1 cellular context compared by ENCODE assay signal in the genomic region with DNA sequence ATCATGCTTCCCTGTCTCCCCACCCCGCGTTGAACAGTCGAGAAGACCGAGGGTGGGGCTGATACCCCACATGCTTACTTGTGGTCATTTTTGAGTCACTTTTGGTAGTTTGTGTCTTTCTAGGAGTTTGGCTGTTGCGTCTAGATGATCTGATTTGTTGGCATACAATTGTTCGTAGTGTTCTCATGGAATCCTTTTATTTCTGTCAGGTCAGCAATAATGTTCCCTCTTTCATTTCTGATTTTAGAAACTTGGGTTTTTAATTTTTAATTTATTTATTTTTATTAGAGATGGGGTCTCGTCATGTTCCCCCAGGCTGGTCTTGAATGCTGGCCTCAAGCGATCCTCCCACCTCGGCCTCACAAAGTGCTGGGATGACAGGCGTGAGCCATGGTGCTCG.
A peak's percentile ranks its signal among the peaks of the same experiment; 100 is the strongest.
TF ChIP-seq lines count a peak whose summit lies in the region.

No MANE protein-coding gene starts in this region.

TF ChIP-seq in A549, 52 proteins besides CTCF, POLR2A, EP300 and RAD21:
- TF ChIP-seq RARB (CRISPR knock-in tag; IDR thresholded peaks at IDR 0.05) (no peak), MAZ (IDR thresholded peaks at IDR 0.05; ENCODE audit: borderline replicate concordance, low read depth, low read length) (no peak), GATA3 (IDR thresholded peaks at IDR 0.05; ENCODE audit: borderline replicate concordance) (no peak), REST (IDR thresholded peaks at IDR 0.05) (no peak), HOXA7 (CRISPR knock-in tag; IDR thresholded peaks at IDR 0.05) (no peak), MAFK (IDR thresholded peaks at IDR 0.05; ENCODE audit: partially characterized antibody) (peak; percentile 82)
TF ChIP-seq in A549: peak in this region for 1.
